ENCODE assay signal across 1 cellular context in genomic region chr17:65142247-65142646, GRCh38.
TF ChIP-seq lines count a peak whose summit lies in the region.

No MANE protein-coding gene starts in this region.

TF ChIP-seq in K562, 482 proteins besides CTCF, POLR2A, EP300 and RAD21 (continued from another document):
- no peak for TF ChIP-seq ZNF197 (CRISPR knock-in tag; IDR thresholded peaks at IDR 0.05; ENCODE audit: low read depth)
- no peak for TF ChIP-seq KAT8 (IDR thresholded peaks at IDR 0.05; ENCODE audit: low read depth)
- no peak for TF ChIP-seq CHCHD3 (CRISPR knock-in tag; IDR thresholded peaks at IDR 0.05)
- TF ChIP-seq ETV5 (CRISPR knock-in tag; IDR thresholded peaks at IDR 0.05; ENCODE audit: low read depth) = no peak
- TF ChIP-seq MYBL2 (IDR thresholded peaks at IDR 0.05; ENCODE audit: low read depth) = no peak
- TF ChIP-seq MYBL2 (CRISPR knock-in tag; IDR thresholded peaks at IDR 0.05; ENCODE audit: borderline replicate concordance) = no peak
- TF ChIP-seq TAF7 (tag; IDR thresholded peaks at IDR 0.05) = no peak
- TF ChIP-seq NEUROD1 (IDR thresholded peaks at IDR 0.05; ENCODE audit: borderline replicate concordance, low read depth, low read length, partially characterized antibody) = no peak
- TF ChIP-seq SMAD3 (CRISPR knock-in tag; conservative IDR thresholded peaks at IDR 0.05) = no peak
- no peak for TF ChIP-seq E2F6 (IDR thresholded peaks at IDR 0.05; ENCODE audit: borderline replicate concordance in 1 of 2, extremely low read depth in 1 of 2, insufficient read depth in 1 of 2, insufficient read length in 1 of 2, low read depth in 1 of 2, low read length in 1 of 2, poor library complexity in 1 of 2, severe bottlenecking in 1 of 2)
- TF ChIP-seq BCL6 (CRISPR knock-in tag; IDR thresholded peaks at IDR 0.05) = no peak
- no peak for TF ChIP-seq HNRNPLL (IDR thresholded peaks at IDR 0.05; ENCODE audit: low read depth, low read length, poor library complexity, severe bottlenecking)
- no peak for TF ChIP-seq RBBP5 (IDR thresholded peaks at IDR 0.05; ENCODE audit: borderline replicate concordance, insufficient read depth, low read length, poor library complexity, severe bottlenecking)
